Comparison of ENCODE assay signal across 24 cellular contexts in the genomic region with DNA sequence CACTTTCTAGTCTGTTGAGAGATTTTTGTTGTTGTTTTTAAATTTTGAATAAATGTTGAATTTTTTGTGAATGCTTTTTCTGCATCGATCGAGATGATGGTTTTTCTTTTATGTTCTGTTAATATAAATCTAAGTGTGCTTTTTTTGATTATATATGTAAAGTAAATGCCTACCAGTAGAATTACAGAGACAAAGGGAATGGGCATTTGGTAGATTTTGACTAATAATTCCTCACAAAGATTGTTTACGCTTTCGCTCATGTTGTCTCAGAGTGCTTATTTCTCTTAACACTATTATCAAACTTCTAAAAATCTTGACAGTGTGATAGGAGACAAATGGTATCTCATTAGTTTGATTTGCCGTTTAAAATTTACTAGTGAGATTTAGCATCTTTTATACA. TPM values are rescaled to one million over a fixed set of nuclear protein-coding genes. Genes with fewer than 3 reads are reported as not detected.
"Had no signal": no experiment of that assay in that cellular context is flagged by ENCODE, and none has a peak within 500 bp of the region (broad histone marks: within the 10 kb centered on the region; RNA-seq: fewer than 3 reads in every experiment).

No MANE protein-coding gene starts in this region.

- H3K27ac Mint-ChIP-seq: endodermal cell; naive thymus-derived CD4-positive, alpha-beta T cell had no signal

- DNase-seq: effector CD4-positive, alpha-beta T cell; endodermal cell; erythroblast; foreskin melanocyte; head of caudate nucleus; hippocampal formation; kidney glomerular epithelial cell; mesendoderm; naive thymus-derived CD4-positive, alpha-beta T cell; sigmoid colon; stimulated activated CD4-positive, alpha-beta T cell treated with anti-CD3 and anti-CD28 coated beads, Interleukin-12 subunit alpha, Interleukin-12 subunit beta, amount 100 ng/mL, for 4 hours; stimulated activated naive CD4-positive, alpha-beta T cell; stomach; substantia nigra; trophoblast cell had no signal

- H3K27ac ChIP-seq: coronary artery, right atrium auricular region, sigmoid colon, skin epidermis, stomach, thoracic aorta had no signal

- H3K4me3 Mint-ChIP-seq: endodermal cell; naive thymus-derived CD4-positive, alpha-beta T cell had no signal

- H3K4me1 ChIP-seq: right atrium auricular region, sigmoid colon, stomach had no signal

- H3K4me3 ChIP-seq: coronary artery, right atrium auricular region, sigmoid colon, skin epidermis, stomach, thoracic aorta had no signal

- FAIRE-seq: endothelial cell of umbilical vein had no signal

- H3K9me3 ChIP-seq: sigmoid colon had no signal

- H3K36me3 ChIP-seq: right atrium auricular region, sigmoid colon, stomach, thoracic aorta had no signal

- H3K27me3 ChIP-seq: right atrium auricular region, sigmoid colon, stomach had no signal

- ATAC-seq: naive thymus-derived CD4-positive, alpha-beta T cell had no signal

- H3K36me3 Mint-ChIP-seq: naive thymus-derived CD4-positive, alpha-beta T cell had no signal

RNA-seq across cellular contexts. Expression of gene MYO3B, which starts 3.7 kb away (rescaled TPM):
- total RNA-seq: dermis microvascular lymphatic vessel endothelial cell, endothelial cell of umbilical vein, lung microvascular endothelial cell, osteocyte, right atrium auricular region, sigmoid colon, thoracic aorta had no signal
- polyA plus RNA-seq: liver; naive thymus-derived CD4-positive, alpha-beta T cell had no signal
